ENCODE assay signal across 2 cellular contexts in the genomic region with DNA sequence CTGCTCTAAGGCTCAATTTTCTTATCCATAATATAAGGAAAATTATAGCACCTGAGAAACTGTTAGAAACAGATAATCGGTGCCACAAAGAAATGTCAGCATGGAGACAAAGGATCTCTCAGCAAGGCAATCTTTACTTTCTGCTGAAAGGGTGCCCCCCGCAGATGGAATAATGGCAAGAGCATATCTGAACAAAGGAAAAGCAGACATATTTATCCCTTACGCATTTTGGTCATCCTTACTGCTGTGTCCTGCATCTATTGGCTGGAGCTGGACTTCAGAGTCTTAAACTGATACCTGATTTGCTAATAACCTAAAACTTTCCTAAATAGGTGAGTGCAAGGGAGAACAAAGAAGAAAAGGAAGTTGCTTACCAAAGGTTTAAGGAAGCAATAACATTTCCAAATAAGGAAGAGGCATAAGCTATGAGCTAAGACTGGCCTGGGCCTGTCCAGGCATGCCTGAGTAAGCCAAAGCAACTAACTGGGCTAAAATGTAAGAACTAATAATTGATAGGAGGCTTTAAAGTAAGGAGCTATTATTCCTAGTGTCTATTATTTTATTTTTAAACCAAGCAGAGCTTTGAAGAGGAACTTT.
TF ChIP-seq lines count a peak whose summit lies in the region.

No MANE protein-coding gene starts in this region.

TF ChIP-seq in HepG2, 621 proteins besides CTCF, POLR2A, EP300 and RAD21:
- peak; percentile 62; the same call in 1 of the 2 replicates for TF ChIP-seq ZNF562 (CRISPR knock-in tag; IDR thresholded peaks at IDR 0.05; ENCODE audit: borderline replicate concordance)
- no peak for TF ChIP-seq ZNF879 (CRISPR knock-in tag; IDR thresholded peaks at IDR 0.05)
- no peak for TF ChIP-seq ZNF720 (CRISPR knock-in tag; IDR thresholded peaks at IDR 0.05)
- TF ChIP-seq ZNF639 (CRISPR knock-in tag; conservative IDR thresholded peaks at IDR 0.05) = no peak
- no peak for TF ChIP-seq MATR3 (CRISPR knock-in tag; IDR thresholded peaks at IDR 0.05)
- no peak for TF ChIP-seq PCBP1 (IDR thresholded peaks at IDR 0.05; ENCODE audit: borderline replicate concordance, low read depth, low read length)
- TF ChIP-seq KDM1A (CRISPR knock-in tag; IDR thresholded peaks at IDR 0.05) = no peak
- no peak for TF ChIP-seq MBD4 (IDR thresholded peaks at IDR 0.05; ENCODE audit: borderline replicate concordance, low read length)

TF ChIP-seq in WTC11, 78 proteins besides CTCF, POLR2A, EP300 and RAD21 (continued from another document):
- TF ChIP-seq JAZF1 (CRISPR knock-in tag; IDR thresholded peaks at IDR 0.05) (no peak), FOXP1 (CRISPR knock-in tag; IDR thresholded peaks at IDR 0.05; ENCODE audit: borderline replicate concordance) (no peak), ZNF423 (CRISPR knock-in tag; IDR thresholded peaks at IDR 0.05) (no peak)
- TF ChIP-seq, protein P1, sequence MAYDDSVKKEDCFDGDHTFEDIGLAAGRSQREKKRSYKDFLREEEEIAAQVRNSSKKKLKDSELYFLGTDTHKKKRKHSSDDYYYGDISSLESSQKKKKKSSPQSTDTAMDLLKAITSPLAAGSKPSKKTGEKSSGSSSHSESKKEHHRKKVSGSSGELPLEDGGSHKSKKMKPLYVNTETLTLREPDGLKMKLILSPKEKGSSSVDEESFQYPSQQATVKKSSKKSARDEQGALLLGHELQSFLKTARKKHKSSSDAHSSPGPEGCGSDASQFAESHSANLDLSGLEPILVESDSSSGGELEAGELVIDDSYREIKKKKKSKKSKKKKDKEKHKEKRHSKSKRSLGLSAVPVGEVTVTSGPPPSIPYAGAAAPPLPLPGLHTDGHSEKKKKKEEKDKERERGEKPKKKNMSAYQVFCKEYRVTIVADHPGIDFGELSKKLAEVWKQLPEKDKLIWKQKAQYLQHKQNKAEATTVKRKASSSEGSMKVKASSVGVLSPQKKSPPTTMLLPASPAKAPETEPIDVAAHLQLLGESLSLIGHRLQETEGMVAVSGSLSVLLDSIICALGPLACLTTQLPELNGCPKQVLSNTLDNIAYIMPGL (CRISPR knock-in tag; IDR thresholded peaks at IDR 0.05) = no peak
